Comparison of ENCODE assay signal across 8 cellular contexts in the genomic region with DNA sequence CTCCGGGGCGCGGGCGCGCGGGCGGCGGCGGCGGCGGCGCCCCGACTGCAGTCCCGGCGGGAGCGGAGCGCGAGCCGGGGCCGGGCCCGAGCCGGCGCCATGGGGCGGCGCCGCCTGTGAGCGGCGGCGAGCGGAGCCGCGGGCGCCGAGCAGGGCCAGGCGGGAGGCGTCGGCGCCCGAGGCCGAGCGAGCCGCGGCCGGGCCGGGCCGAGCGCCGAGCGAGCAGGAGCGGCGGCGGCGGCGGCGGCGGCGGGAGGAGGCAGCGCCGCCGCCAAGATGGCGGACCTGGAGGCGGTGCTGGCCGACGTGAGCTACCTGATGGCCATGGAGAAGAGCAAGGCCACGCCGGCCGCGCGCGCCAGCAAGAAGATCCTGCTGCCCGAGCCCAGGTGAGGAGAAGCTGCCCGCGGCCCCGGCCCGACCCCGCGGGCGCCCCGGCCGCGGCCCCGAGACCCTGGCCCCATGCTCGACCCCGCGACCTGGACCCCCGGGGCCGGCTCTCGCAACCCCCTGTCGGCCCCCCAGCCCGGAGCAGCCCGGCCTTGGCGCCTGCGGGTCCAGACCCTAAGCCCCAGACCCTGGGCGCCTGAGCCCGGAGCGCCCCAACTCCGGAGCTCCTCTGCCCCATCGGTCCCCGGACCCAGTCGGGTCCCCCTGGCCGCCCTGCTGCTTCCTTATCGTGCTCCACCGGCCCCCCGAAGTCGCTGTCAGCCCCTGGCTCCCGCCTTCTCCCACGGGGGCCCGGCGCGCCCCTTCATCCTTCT. TPM values are rescaled to one million over a fixed set of nuclear protein-coding genes. Genes with fewer than 3 reads are reported as not detected.
DNase-seq lines count a peak whose midpoint lies in the region; ATAC-seq and TF ChIP-seq lines count a peak whose summit lies in the region.

A gene (plus strand): TSS at position 50 of the 764 bp plus-strand sequence. CDS start 227 bp downstream, at position 277.

- CTCF ChIA-PET in CD8-positive, alpha-beta memory T cell (lab: Charles Lee), result interaction anchor here (0.6 to 8.1 kb wide), 12 partner anchors 9 to 123 kb away, joined by 3 to 114 read pairs (median 4); a partner anchor contains a TSS
- CTCF ChIA-PET in activated naive CD4-positive, alpha-beta T cell treated with anti-CD3 and anti-CD28 coated beads for 36 hours (lab: Charles Lee), result interaction anchor here (0.6 to 2.7 kb wide), 5 partner anchors 11 to 170 kb away, joined by 3 to 20 read pairs (median 8); no protein-coding TSS in a partner anchor

- peak within 1 kb of the TSS; percentile 94 for H3K4me2 ChIP-seq in GM23248 (ENCODE audit: unreplicated experiment)

- no peaks in the 10 kb centered on the region for H3K9me2 ChIP-seq in GM23248 (ENCODE audit: insufficient read depth)

- H3K27me3 ChIP-seq in CD8-positive, alpha-beta memory T cell (ENCODE audit: insufficient read depth, low read length, poor library complexity, severe bottlenecking), result no peaks in the 10 kb centered on the region
- H3K27me3 ChIP-seq in GM23248 (replicated peaks; ENCODE audit: insufficient read depth), result no peaks in the 10 kb centered on the region

- H4K20me1 ChIP-seq in GM23248 (ENCODE audit: insufficient read depth), result no peaks in the 10 kb centered on the region

- no peak for ATAC-seq in Right ventricle myocardium inferior

- H3K4me3 Mint-ChIP-seq in CD8-positive, alpha-beta memory T cell, result peak within 1 kb of the TSS; percentile 93 to 98 (median 97)
- H3K4me3 Mint-ChIP-seq in activated naive CD4-positive, alpha-beta T cell treated with anti-CD3 and anti-CD28 coated beads for 36 hours, result peak within 1 kb of the TSS; percentile 86
- peak within 1 kb of the TSS; percentile 90 for H3K4me3 Mint-ChIP-seq in osteocyte (ENCODE audit: unreplicated experiment)

- peak within 1 kb of the TSS; percentile 99 for H3K4me3 ChIP-seq in CD8-positive, alpha-beta memory T cell (ENCODE audit: low read length)
- peak within 1 kb of the TSS; percentile 93 for H3K4me3 ChIP-seq in GM23248

- peaks cover 24% of the 10 kb centered on the region for H3K36me3 ChIP-seq in CD8-positive, alpha-beta memory T cell (ENCODE audit: insufficient read depth, low read length)
- no peaks in the 10 kb centered on the region for H3K36me3 ChIP-seq in GM23248 (ENCODE audit: low read depth)

- peaks cover 58 to 85% (median 73%) of the 10 kb centered on the region in 3 donors for H3K4me1 Mint-ChIP-seq in CD8-positive, alpha-beta memory T cell
- H3K4me1 Mint-ChIP-seq in activated naive CD4-positive, alpha-beta T cell treated with anti-CD3 and anti-CD28 coated beads for 36 hours (ENCODE audit: low read depth), result peaks cover 75% of the 10 kb centered on the region
- peaks cover 54% of the 10 kb centered on the region for H3K4me1 Mint-ChIP-seq in osteocyte (ENCODE audit: unreplicated experiment)

- TF ChIP-seq CTCF in osteocyte (IDR thresholded peaks at IDR 0.05), result no peak

- POLR2A ChIA-PET in CD8-positive, alpha-beta memory T cell (lab: Charles Lee), result interaction anchor here (0.7 to 12.9 kb wide), 7 partner anchors 11 to 116 kb away, joined by 3 to 283 read pairs (median 16); a partner anchor contains a TSS

- H3K9ac ChIP-seq in GM23248, result peak within 1 kb of the TSS; percentile 88

- H3K4me1 ChIP-seq in CD8-positive, alpha-beta memory T cell (ENCODE audit: insufficient read depth, low read length), result peaks cover 67% of the 10 kb centered on the region
- H3K4me1 ChIP-seq in GM23248 (ENCODE audit: insufficient read depth), result peaks cover 33% of the 10 kb centered on the region

- peaks cover 3 to 10% of the 10 kb centered on the region in 2 donors for H3K27me3 Mint-ChIP-seq in CD8-positive, alpha-beta memory T cell
- H3K27me3 Mint-ChIP-seq in activated naive CD4-positive, alpha-beta T cell treated with anti-CD3 and anti-CD28 coated beads for 36 hours (ENCODE audit: low read depth), result no peaks in the 10 kb centered on the region
- no peaks in the 10 kb centered on the region for H3K27me3 Mint-ChIP-seq in osteocyte (ENCODE audit: unreplicated experiment)

- peak within 1 kb of the TSS; percentile 87 to 99 (median 99) for H3K27ac Mint-ChIP-seq in CD8-positive, alpha-beta memory T cell
- peak within 1 kb of the TSS; percentile 99 for H3K27ac Mint-ChIP-seq in activated naive CD4-positive, alpha-beta T cell treated with anti-CD3 and anti-CD28 coated beads for 36 hours
- peak within 1 kb of the TSS; percentile 78 for H3K27ac Mint-ChIP-seq in osteocyte (ENCODE audit: unreplicated experiment)

- intact Hi-C loops in activated naive CD4-positive, alpha-beta T cell treated with anti-CD3 and anti-CD28 coated beads for 36 hours (cut with micrococcal nuclease), result loop anchor here (1.0 to 5.0 kb wide), 3 partner anchors 51 to 241 kb away; a partner anchor contains a TSS
- intact Hi-C loops in Right ventricle myocardium inferior (cut with DNase I), result loop anchor here (1.0 to 2.0 kb wide), 2 partner anchors 22 to 51 kb away; a partner anchor contains a TSS

- peaks cover 0 to 2% (median 0%) of the 10 kb centered on the region in 5 donors for H3K9me3 Mint-ChIP-seq in CD8-positive, alpha-beta memory T cell
- H3K9me3 Mint-ChIP-seq in activated naive CD4-positive, alpha-beta T cell treated with anti-CD3 and anti-CD28 coated beads for 36 hours, result no peaks in the 10 kb centered on the region
- H3K9me3 Mint-ChIP-seq in osteocyte (ENCODE audit: unreplicated experiment), result no peaks in the 10 kb centered on the region

- peaks cover 21% of the 10 kb centered on the region for H3F3A ChIP-seq in GM23248 (ENCODE audit: insufficient read depth)

- peaks cover 0 to 44% (median 6%) of the 10 kb centered on the region in 3 donors for H3K36me3 Mint-ChIP-seq in CD8-positive, alpha-beta memory T cell
- H3K36me3 Mint-ChIP-seq in activated naive CD4-positive, alpha-beta T cell treated with anti-CD3 and anti-CD28 coated beads for 36 hours (ENCODE audit: low read depth), result peaks cover 44% of the 10 kb centered on the region
- H3K36me3 Mint-ChIP-seq in osteocyte (ENCODE audit: unreplicated experiment), result no peaks in the 10 kb centered on the region

- 1% methylated on average over 26 to 76 of the region's 110 CpGs for WGBS in GM23248 (ENCODE audit: low coverage in 1 of 2, low lambda C conversion rate in 2 of 2, missing lambda C conversion rate in 2 of 2), 2 experiments

- in situ Hi-C loops in GM23248 (cut with MboI), result no loop called here

- H3K9me3 ChIP-seq in CD8-positive, alpha-beta memory T cell (ENCODE audit: low read length), result no peaks in the 10 kb centered on the region
- H3K9me3 ChIP-seq in GM23248 (ENCODE audit: low read depth), result no peaks in the 10 kb centered on the region

- H2AFZ ChIP-seq in GM23248, result peak within 1 kb of the TSS; percentile 74

- H3K79me2 ChIP-seq in GM23248 (ENCODE audit: insufficient read depth), result peaks cover 55% of the 10 kb centered on the region

- peak within 1 kb of the TSS; percentile 84 for H3K27ac ChIP-seq in CD8-positive, alpha-beta memory T cell (ENCODE audit: low read depth, low read length)
- no peak within 1 kb of the TSS for H3K27ac ChIP-seq in GM23248

- peak in 3 of 5 donors; percentile 40 to 70 (median 45) for DNase-seq in CD8-positive, alpha-beta memory T cell
- DNase-seq in GM23248, result peak; percentile 86
- peak; percentile 27 for DNase-seq in NCI-H2029 treated with DMSO at 0.1 percent for 48 hours (lab: John Stamatoyannopoulos, UW)
- DNase-seq in activated naive CD4-positive, alpha-beta T cell treated with anti-CD3 and anti-CD28 coated beads for 36 hours, result peak; percentile 55
- peak; percentile 85 for DNase-seq in Right ventricle myocardium inferior (ENCODE audit: missing footprints)
- DNase-seq in osteocyte (ENCODE audit: extremely low spot score, unreplicated experiment), result no peak
- DNase-seq in NCI-H1694 (lab: John Stamatoyannopoulos, UW), result no peak
- no peak for DNase-seq in hippocampal formation (lab: John Stamatoyannopoulos, UW)

RNA-seq across cellular contexts. Expression of the gene that starts here (rescaled TPM):
- 100 to 1,000 TPM; 237 to 246 TPM for total RNA-seq in CD8-positive, alpha-beta memory T cell
- 69.9 TPM for polyA plus RNA-seq in CD8-positive, alpha-beta memory T cell
- total RNA-seq in GM23248 (2014; rRNA removed; shearing (Covaris generic)), result 43.0 and 54.9 TPM in 2 replicates
- polyA plus RNA-seq in GM23248 (2016; fragmentation: Nextera tagmentation; extraction: Ambion mirVana), result 6.0 and 7.8 TPM in 2 replicates
- total RNA-seq in activated naive CD4-positive, alpha-beta T cell treated with anti-CD3 and anti-CD28 coated beads for 36 hours, result 100 to 1,000 TPM; 293 to 295 TPM
- total RNA-seq in Right ventricle myocardium inferior (54.1 TPM), osteocyte (41.5 and 45.0 TPM in 2 replicates)

Comparison
In these comparisons a context has a peak if more than half of its experiments do, and no peak if none do; other contexts are left out.
1. DNase-seq: peak in CD8-positive, alpha-beta memory T cell (3 of 5), GM23248 (single experiment), NCI-H2029 treated with DMSO at 0.1 percent for 48 hours (single experiment), activated naive CD4-positive, alpha-beta T cell treated with anti-CD3 and anti-CD28 coated beads for 36 hours (single experiment) and Right ventricle myocardium inferior (single experiment); none in osteocyte (single experiment), NCI-H1694 (single experiment) and hippocampal formation (0 of 2).
2. Peak in every context shown above with its lines, with median percentiles within 50 percentile points of each other: H3K27ac Mint-ChIP-seq and H3K4me3 Mint-ChIP-seq.